In genomic region chr14:72516936-72517408, GRCh38 we compare ENCODE assay signal across 9 cellular contexts.
DNase-seq lines count a peak whose midpoint lies in the region; FAIRE-seq and TF ChIP-seq lines count a peak whose summit lies in the region.
"Had no signal": no experiment of that assay in that cellular context is flagged by ENCODE, and none has a peak within 500 bp of the region (broad histone marks: within the 10 kb centered on the region; RNA-seq: fewer than 3 reads in every experiment).

No MANE protein-coding gene starts in this region.

- H3K36me3 Mint-ChIP-seq in activated naive CD4-positive, alpha-beta T cell treated with anti-CD3 and anti-CD28 coated beads, Interleukin-2, amount 10 ng/mL, durations not matched to agents 7 days and 5 days: peaks cover 24% of the 10 kb centered on the region
- H3K36me3 Mint-ChIP-seq in glutamatergic neuron (ENCODE audit: unreplicated experiment): no peaks in the 10 kb centered on the region

- H3K9me3 Mint-ChIP-seq in activated naive CD4-positive, alpha-beta T cell treated with anti-CD3 and anti-CD28 coated beads, Interleukin-2, amount 10 ng/mL, durations not matched to agents 7 days and 5 days: peaks cover 21% of the 10 kb centered on the region
- peaks cover 2% of the 10 kb centered on the region for H3K9me3 Mint-ChIP-seq in glutamatergic neuron (ENCODE audit: unreplicated experiment)

- TF ChIP-seq POLR2A in vagina (IDR thresholded peaks at IDR 0.05): no peak

- H3K27ac ChIP-seq in SJCRH30 (no peak overlapping the region), vagina (no peak overlapping the region)

- no peaks in the 10 kb centered on the region for H3K9me3 ChIP-seq in SJCRH30 (replicated peaks)
- no peaks in the 10 kb centered on the region for H3K9me3 ChIP-seq in vagina

- no peak overlapping the region for H3K4me3 ChIP-seq in SJCRH30
- H3K4me3 ChIP-seq in vagina: no peak overlapping the region

- peaks cover 28% of the 10 kb centered on the region for H3K27me3 Mint-ChIP-seq in activated naive CD4-positive, alpha-beta T cell treated with anti-CD3 and anti-CD28 coated beads, Interleukin-2, amount 10 ng/mL, durations not matched to agents 7 days and 5 days
- H3K27me3 Mint-ChIP-seq in glutamatergic neuron (ENCODE audit: unreplicated experiment): peaks cover 3% of the 10 kb centered on the region

- TF ChIP-seq CTCF in glutamatergic neuron (IDR thresholded peaks at IDR 0.05; ENCODE audit: partially characterized antibody, unreplicated experiment) (peak; percentile 80), vagina (IDR thresholded peaks at IDR 0.05) (peak; percentile 39 to 84 (median 76))

- no peak overlapping the region for H3K4me3 Mint-ChIP-seq in activated naive CD4-positive, alpha-beta T cell treated with anti-CD3 and anti-CD28 coated beads, Interleukin-2, amount 10 ng/mL, durations not matched to agents 7 days and 5 days
- H3K4me3 Mint-ChIP-seq in glutamatergic neuron (ENCODE audit: unreplicated experiment): no peak overlapping the region

- peak; percentile 93 for FAIRE-seq in HTR-8/SVneo (lab: Jason Lieb, UNC)

- H3K4me1 ChIP-seq in SJCRH30 (no peaks in the 10 kb centered on the region), vagina (no peaks in the 10 kb centered on the region)

- H3K27me3 ChIP-seq in SJCRH30 (no peaks in the 10 kb centered on the region), vagina (no peaks in the 10 kb centered on the region)

- intact Hi-C loops in posterior vena cava (cut with DNase I) (loop anchor here (5.0 kb wide), 2 partner anchors 385 to 390 kb away; no protein-coding TSS in a partner anchor), vagina (cut with DNase I) (no loop called here)

- H3K27ac Mint-ChIP-seq in activated naive CD4-positive, alpha-beta T cell treated with anti-CD3 and anti-CD28 coated beads, Interleukin-2, amount 10 ng/mL, durations not matched to agents 7 days and 5 days: peak overlapping the region; percentile 98
- no peak overlapping the region for H3K27ac Mint-ChIP-seq in glutamatergic neuron (ENCODE audit: unreplicated experiment)
- H3K27ac Mint-ChIP-seq: activated naive CD4-positive, alpha-beta T cell treated with anti-CD3 and anti-CD28 coated beads, Interleukin-2, amount 50 U/mL, for 72 hours had no signal

- peaks cover 82% of the 10 kb centered on the region for H3K4me1 Mint-ChIP-seq in activated naive CD4-positive, alpha-beta T cell treated with anti-CD3 and anti-CD28 coated beads, Interleukin-2, amount 10 ng/mL, durations not matched to agents 7 days and 5 days
- peaks cover 12% of the 10 kb centered on the region for H3K4me1 Mint-ChIP-seq in glutamatergic neuron (ENCODE audit: low read depth, unreplicated experiment)

- no peaks in the 10 kb centered on the region for H3K36me3 ChIP-seq in SJCRH30
- H3K36me3 ChIP-seq in vagina: no peaks in the 10 kb centered on the region

- DNase-seq in COR-L47 (lab: John Stamatoyannopoulos, UW) (peak; percentile 30), HTR-8/SVneo (ENCODE audit: insufficient read length, low spot score) (peak; percentile 76), SJCRH30 (peak; percentile 34 to 67), glutamatergic neuron (peak; percentile 83), posterior vena cava (ENCODE audit: low spot score) (peak; percentile 88), vagina (ENCODE audit: extremely low spot score in 2 of 2) (peak in 1 of 2 donors; percentile 79), 8988T (no peak)
- peak; percentile 89 for DNase-seq in activated naive CD4-positive, alpha-beta T cell treated with anti-CD3 and anti-CD28 coated beads, Interleukin-2, amount 10 ng/mL, durations not matched to agents 7 days and 5 days

- CTCF ChIA-PET in activated naive CD4-positive, alpha-beta T cell treated with anti-CD3 and anti-CD28 coated beads, Interleukin-2, amount 10 ng/mL, durations not matched to agents 7 days and 5 days (lab: Charles Lee): interaction anchor here (0.8 to 9.6 kb wide), 16 partner anchors 12 to 431 kb away, joined by 3 to 228 read pairs (median 7); partner anchors contain the start of gene DPF3
